ENCODE assay signal across 38 cellular contexts in genomic region chr4:74859163-74859562, GRCh38.
"Had no signal": no experiment of that assay in that cellular context is flagged by ENCODE, and none has a peak within 500 bp of the region (broad histone marks: within the 10 kb centered on the region; RNA-seq: fewer than 3 reads in every experiment).

No MANE protein-coding gene starts in this region.

- H3K4me3 Mint-ChIP-seq: activated naive CD4-positive, alpha-beta T cell treated with anti-CD3 and anti-CD28 coated beads for 36 hours; activated naive CD4-positive, alpha-beta T cell treated with anti-CD3 and anti-CD28 coated beads, Interleukin-2, amount 10 ng/mL, durations not matched to agents 7 days and 5 days; activated naive CD4-positive, alpha-beta T cell treated with anti-CD3 and anti-CD28 coated beads, Interleukin-2, amount 50 U/mL, for 24 hours; activated naive CD8-positive, alpha-beta T cell; activated naive CD8-positive, alpha-beta T cell treated with anti-CD3 and anti-CD28 coated beads for 36 hours; activated naive CD8-positive, alpha-beta T cell treated with anti-CD3 and anti-CD28 coated beads, Interleukin-2, amount 10 ng/mL, durations not matched to agents 7 days and 5 days; activated naive CD8-positive, alpha-beta T cell treated with anti-CD3 and anti-CD28 coated beads, Interleukin-2, amount 50 U/mL, for 24 hours; activated T-cell treated with anti-CD3 and anti-CD28 coated beads, Interleukin-2, amount 50 U/mL, for 24 hours; activated T-cell treated with anti-CD3 and anti-CD28 coated beads, Interleukin-2, amount 50 U/mL, for 4 hours; activated T-cell treated with anti-CD3 and anti-CD28 coated beads, Interleukin-2, amount 50 U/mL, for 72 hours; activated T-helper 1 cell treated with anti-CD3 and anti-CD28 coated beads, Interleukin-12 subunit alpha, Interleukin-12 subunit beta, Interleukin-2, Interleukin-4 antibody, amounts not matched to agents 30 ng/mL and 10 ng/mL and 1 ng/mL, durations not matched to agents 14 hours and 24 hours and 36 hours; activated T-helper 17 cell treated with anti-CD3 and anti-CD28 coated beads, Interleukin-2, amount 50 U/mL, for 72 hours; brain; central memory CD8-positive, alpha-beta T cell had no signal

- H3K9me3 ChIP-seq: adrenal gland, body of pancreas, breast epithelium had no signal

- ATAC-seq: activated naive CD4-positive, alpha-beta T cell treated with anti-CD3 and anti-CD28 coated beads, Interleukin-2, amount 50 U/mL, for 72 hours; activated naive CD8-positive, alpha-beta T cell treated with anti-CD3 and anti-CD28 coated beads, Interleukin-2, amount 50 U/mL, for 24 hours; activated T-cell treated with anti-CD3 and anti-CD28 coated beads, Interleukin-2, amount 50 U/mL, for 4 hours; activated T-cell treated with anti-CD3 and anti-CD28 coated beads, Interleukin-2, amount 50 U/mL, for 72 hours; activated T-helper 17 cell treated with anti-CD3 and anti-CD28 coated beads, Interleukin-2, amount 50 U/mL, for 72 hours; body of pancreas had no signal

- H3K27ac Mint-ChIP-seq: activated naive CD4-positive, alpha-beta T cell treated with anti-CD3 and anti-CD28 coated beads for 36 hours; activated naive CD4-positive, alpha-beta T cell treated with anti-CD3 and anti-CD28 coated beads, Interleukin-2, amount 10 ng/mL, durations not matched to agents 7 days and 5 days; activated naive CD4-positive, alpha-beta T cell treated with anti-CD3 and anti-CD28 coated beads, Interleukin-2, amount 50 U/mL, for 24 hours; activated naive CD4-positive, alpha-beta T cell treated with anti-CD3 and anti-CD28 coated beads, Interleukin-2, amount 50 U/mL, for 72 hours; activated naive CD8-positive, alpha-beta T cell; activated naive CD8-positive, alpha-beta T cell treated with anti-CD3 and anti-CD28 coated beads for 36 hours; activated naive CD8-positive, alpha-beta T cell treated with anti-CD3 and anti-CD28 coated beads, Interleukin-2, amount 10 ng/mL, durations not matched to agents 7 days and 5 days; activated naive CD8-positive, alpha-beta T cell treated with anti-CD3 and anti-CD28 coated beads, Interleukin-2, amount 50 U/mL, for 24 hours; activated T-cell treated with anti-CD3 and anti-CD28 coated beads, Interleukin-2, amount 50 U/mL, for 24 hours; activated T-cell treated with anti-CD3 and anti-CD28 coated beads, Interleukin-2, amount 50 U/mL, for 72 hours; activated T-helper 1 cell treated with anti-CD3 and anti-CD28 coated beads, Interleukin-12 subunit alpha, Interleukin-12 subunit beta, Interleukin-2, Interleukin-4 antibody, amounts not matched to agents 30 ng/mL and 10 ng/mL and 1 ng/mL, durations not matched to agents 14 hours and 24 hours and 36 hours; activated T-helper 17 cell treated with anti-CD3 and anti-CD28 coated beads, Interleukin-2, amount 50 U/mL, for 72 hours; activated T-helper 2 cell treated with anti-CD3 and anti-CD28 coated beads, Interferon-gamma antibody, Interleukin-2, Interleukin-4, amounts not matched to agents 10 μg/mL and 5 μg/mL and 100 μg/mL, durations not matched to agents 14 hours and 24 hours and 36 hours; brain had no signal

- H3K36me3 Mint-ChIP-seq: activated naive CD4-positive, alpha-beta T cell treated with anti-CD3 and anti-CD28 coated beads, Interleukin-2, amount 10 ng/mL, durations not matched to agents 7 days and 5 days; activated naive CD4-positive, alpha-beta T cell treated with anti-CD3 and anti-CD28 coated beads, Interleukin-2, amount 50 U/mL, for 24 hours; activated naive CD4-positive, alpha-beta T cell treated with anti-CD3 and anti-CD28 coated beads, Interleukin-2, amount 50 U/mL, for 72 hours; activated naive CD8-positive, alpha-beta T cell; activated naive CD8-positive, alpha-beta T cell treated with anti-CD3 and anti-CD28 coated beads for 36 hours; activated naive CD8-positive, alpha-beta T cell treated with anti-CD3 and anti-CD28 coated beads, Interleukin-2, amount 10 ng/mL, durations not matched to agents 7 days and 5 days; brain had no signal

- H3K27ac ChIP-seq: adrenal gland, ascending aorta, body of pancreas, brain microvascular endothelial cell, breast epithelium, cardiac muscle cell had no signal

- H3K27me3 Mint-ChIP-seq: activated naive CD4-positive, alpha-beta T cell treated with anti-CD3 and anti-CD28 coated beads, Interleukin-2, amount 10 ng/mL, durations not matched to agents 7 days and 5 days; activated naive CD8-positive, alpha-beta T cell treated with anti-CD3 and anti-CD28 coated beads, Interleukin-2, amount 50 U/mL, for 24 hours; activated T-cell treated with anti-CD3 and anti-CD28 coated beads, Interleukin-2, amount 50 U/mL, for 24 hours had no signal

- H3K27me3 ChIP-seq: adrenal gland, ascending aorta, body of pancreas, brain microvascular endothelial cell, breast epithelium, cardiac muscle cell had no signal

- DNase-seq: activated effector memory CD4-positive, alpha-beta T cell treated with anti-CD3 and anti-CD28 coated beads, Interleukin-2, amount 50 U/mL, for 16 hours; activated effector memory CD4-positive, alpha-beta T cell treated with Interleukin-2 at 50 U/mL for 16 hours; activated gamma-delta T cell; activated gamma-delta T cell treated with Interleukin-2 at 50 U/mL for 16 hours; activated naive CD4-positive, alpha-beta T cell; activated naive CD4-positive, alpha-beta T cell treated with anti-CD3 and anti-CD28 coated beads for 36 hours; activated naive CD4-positive, alpha-beta T cell treated with anti-CD3 and anti-CD28 coated beads, Interleukin-2, amount 10 ng/mL, durations not matched to agents 7 days and 5 days; activated naive CD4-positive, alpha-beta T cell treated with anti-CD3 and anti-CD28 coated beads, Interleukin-2, amount 50 U/mL, for 16 hours; activated naive CD4-positive, alpha-beta T cell treated with Interleukin-2 at 50 U/mL for 16 hours; activated naive CD8-positive, alpha-beta T cell treated with anti-CD3 and anti-CD28 coated beads for 36 hours; activated naive CD8-positive, alpha-beta T cell treated with anti-CD3 and anti-CD28 coated beads, Interleukin-2, amount 10 ng/mL, durations not matched to agents 7 days and 5 days; activated naive CD8-positive, alpha-beta T cell treated with anti-CD3 and anti-CD28 coated beads, Interleukin-2, amount 50 U/mL, for 24 hours; activated T-cell treated with anti-CD3 and anti-CD28 coated beads, Interleukin-2, amount 50 U/mL, for 1 hour; activated T-cell treated with anti-CD3 and anti-CD28 coated beads, Interleukin-2, amount 50 U/mL, for 24 hours; activated T-cell treated with anti-CD3 and anti-CD28 coated beads, Interleukin-2, amount 50 U/mL, for 4 hours; activated T-cell treated with anti-CD3 and anti-CD28 coated beads, Interleukin-2, amount 50 U/mL, for 48 hours; activated T-cell treated with anti-CD3 and anti-CD28 coated beads, Interleukin-2, amount 50 U/mL, for 72 hours; adrenal gland; amniotic stem cell; amygdala; anterior cingulate cortex; aorta; body of pancreas; brain microvascular endothelial cell; caudate nucleus; central memory CD4-positive, alpha-beta T cell; cerebellar nuclear complex had no signal

- H3K4me1 Mint-ChIP-seq: activated naive CD4-positive, alpha-beta T cell treated with anti-CD3 and anti-CD28 coated beads, Interleukin-2, amount 10 ng/mL, durations not matched to agents 7 days and 5 days; activated naive CD4-positive, alpha-beta T cell treated with anti-CD3 and anti-CD28 coated beads, Interleukin-2, amount 50 U/mL, for 24 hours; activated naive CD8-positive, alpha-beta T cell treated with anti-CD3 and anti-CD28 coated beads for 36 hours; activated naive CD8-positive, alpha-beta T cell treated with anti-CD3 and anti-CD28 coated beads, Interleukin-2, amount 10 ng/mL, durations not matched to agents 7 days and 5 days; activated naive CD8-positive, alpha-beta T cell treated with anti-CD3 and anti-CD28 coated beads, Interleukin-2, amount 50 U/mL, for 24 hours; activated T-helper 17 cell treated with anti-CD3 and anti-CD28 coated beads, Interleukin-2, amount 50 U/mL, for 72 hours; brain; central memory CD8-positive, alpha-beta T cell had no signal

- H3K9me3 Mint-ChIP-seq: activated naive CD4-positive, alpha-beta T cell treated with anti-CD3 and anti-CD28 coated beads for 36 hours; activated naive CD4-positive, alpha-beta T cell treated with anti-CD3 and anti-CD28 coated beads, Interleukin-2, amount 10 ng/mL, durations not matched to agents 7 days and 5 days; activated naive CD4-positive, alpha-beta T cell treated with anti-CD3 and anti-CD28 coated beads, Interleukin-2, amount 50 U/mL, for 24 hours; activated naive CD8-positive, alpha-beta T cell treated with anti-CD3 and anti-CD28 coated beads for 36 hours; activated naive CD8-positive, alpha-beta T cell treated with anti-CD3 and anti-CD28 coated beads, Interleukin-2, amount 50 U/mL, for 24 hours; activated T-cell treated with anti-CD3 and anti-CD28 coated beads, Interleukin-2, amount 50 U/mL, for 24 hours; activated T-cell treated with anti-CD3 and anti-CD28 coated beads, Interleukin-2, amount 50 U/mL, for 4 hours; activated T-helper 1 cell treated with anti-CD3 and anti-CD28 coated beads, Interleukin-12 subunit alpha, Interleukin-12 subunit beta, Interleukin-2, Interleukin-4 antibody, amounts not matched to agents 30 ng/mL and 10 ng/mL and 1 ng/mL, durations not matched to agents 14 hours and 24 hours and 36 hours; activated T-helper 17 cell treated with anti-CD3 and anti-CD28 coated beads, Interleukin-2, amount 50 U/mL, for 72 hours; activated T-helper 2 cell treated with anti-CD3 and anti-CD28 coated beads, Interferon-gamma antibody, Interleukin-2, Interleukin-4, amounts not matched to agents 10 μg/mL and 5 μg/mL and 100 μg/mL, durations not matched to agents 14 hours and 24 hours and 36 hours had no signal
